Comparison of ENCODE assay signal across 8 cellular contexts in the genomic region with DNA sequence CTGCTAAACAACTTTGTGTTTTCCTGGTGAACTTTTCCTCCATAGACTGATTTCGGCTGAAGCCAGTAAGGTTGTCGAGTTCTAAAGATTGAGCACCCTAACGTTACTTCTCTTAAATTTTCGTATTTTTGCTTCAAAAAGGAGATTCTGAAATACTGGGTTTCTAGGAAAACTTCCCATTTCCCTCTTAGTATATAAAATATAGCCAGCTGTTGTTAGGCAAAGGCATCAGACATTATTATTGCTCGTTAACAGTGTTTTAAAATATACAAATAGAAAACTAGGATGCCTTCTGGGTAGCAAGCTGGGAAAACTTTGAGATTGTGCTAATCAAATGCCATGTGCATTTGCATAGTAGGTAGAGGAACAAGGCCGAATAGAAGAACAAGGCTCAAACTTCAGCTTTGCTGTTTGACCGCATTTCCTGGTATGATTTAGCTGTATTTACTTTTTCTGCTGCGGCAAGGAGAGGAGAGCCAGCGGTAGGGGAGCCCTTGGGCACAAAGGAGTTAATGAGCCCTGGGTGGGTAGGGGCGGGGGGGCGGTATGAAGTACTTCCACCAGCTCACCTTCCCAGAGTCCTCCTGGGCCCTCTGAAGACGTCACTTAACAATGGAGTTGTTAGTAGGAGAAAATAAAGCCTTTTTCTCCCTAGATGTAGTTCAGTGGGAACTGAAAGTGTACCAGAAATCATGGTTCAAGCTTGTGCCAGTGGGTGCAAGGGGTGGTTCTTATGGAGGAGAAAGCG.
DNase-seq lines count a peak whose midpoint lies in the region; ATAC-seq and TF ChIP-seq lines count a peak whose summit lies in the region.

No MANE protein-coding gene starts in this region.

- peaks cover 3% of the 10 kb centered on the region; the same call in 1 of the 2 replicates for H3K36me3 ChIP-seq in Caco-2 (ENCODE audit: control insufficient read depth, insufficient read depth, low read length)

- POLR2A ChIA-PET in Caco-2 (lab: Charles Lee): no interaction called here

- H3K27me3 Mint-ChIP-seq in Caco-2 (ENCODE audit: insufficient read depth, unreplicated experiment) (no peaks in the 10 kb centered on the region), nephron progenitor cell (ENCODE audit: low read depth, poor library complexity) (no peaks in the 10 kb centered on the region)

- no peaks in the 10 kb centered on the region; the same call in 1 of the 2 replicates for H3K27me3 ChIP-seq in Caco-2 (replicated peaks; ENCODE audit: control insufficient read depth, insufficient read depth, low read length)

- ATAC-seq in GM21447 (IDR thresholded peaks at IDR 0.05; ENCODE audit: unreplicated experiment): peak; percentile 80
- peak; percentile 74 for ATAC-seq in activated naive CD4-positive, alpha-beta T cell treated with anti-CD3 and anti-CD28 coated beads, Interleukin-2, amount 50 U/mL, for 72 hours

- intact Hi-C loops in Caco-2 (cut with micrococcal nuclease; ENCODE audit: unreplicated experiment): loop anchor here (10.0 kb wide), 1 partner anchor 273 kb away; no protein-coding TSS in a partner anchor

- H3K4me3 ChIP-seq in Caco-2 (ENCODE audit: low read depth, low read length): no peak overlapping the region

- no peak for TF ChIP-seq CTCF in Caco-2 (IDR thresholded peaks at IDR 0.05; ENCODE audit: insufficient read depth in 1 of 2, low read depth in 1 of 2, low read length in 1 of 2, severe bottlenecking in 1 of 2, unreplicated experiment in 1 of 2)
- no peak for TF ChIP-seq CTCF in nephron progenitor cell (IDR thresholded peaks at IDR 0.05)

- CTCF ChIA-PET in Caco-2 (lab: Charles Lee): interaction anchor here (3.1 kb wide), 1 partner anchor 165 kb away, joined by 12 read pairs; no protein-coding TSS in a partner anchor

- peaks cover 49% of the 10 kb centered on the region for H3K36me3 Mint-ChIP-seq in Caco-2 (ENCODE audit: insufficient read depth, unreplicated experiment)
- peaks cover 0 to 12% of the 10 kb centered on the region in 2 donors for H3K36me3 Mint-ChIP-seq in activated naive CD4-positive, alpha-beta T cell treated with anti-CD3 and anti-CD28 coated beads, Interleukin-2, amount 50 U/mL, for 72 hours
- peaks cover 37% of the 10 kb centered on the region for H3K36me3 Mint-ChIP-seq in nephron progenitor cell (ENCODE audit: low read depth)

- H3K9me3 ChIP-seq in Caco-2: no peaks in the 10 kb centered on the region

- H3K4me1 ChIP-seq in Caco-2: peaks cover 30% of the 10 kb centered on the region

- no TSS peak for BruUV-seq in Caco-2 (replicated peaks; lab: Mats Ljungman, UMichigan)

- DNase-seq in Caco-2 (no peak), NCI-H2081 (lab: John Stamatoyannopoulos, UW) (peak; percentile 76 to 84), nephron progenitor cell (peak; percentile 43), OCI-M1 (lab: John Stamatoyannopoulos, UW) (no peak), foreskin melanocyte (no peak)
- DNase-seq in activated naive CD4-positive, alpha-beta T cell treated with anti-CD3 and anti-CD28 coated beads, Interleukin-2, amount 50 U/mL, for 72 hours (ENCODE audit: low spot score in 2 of 2): peak in 1 of 2 donors; percentile 13
- DNase-seq in effector CD8-positive, alpha-beta T cell (lab: John Stamatoyannopoulos, UW): no peak

- H3K27ac Mint-ChIP-seq in Caco-2 (ENCODE audit: unreplicated experiment): peak overlapping the region; percentile 93
- H3K27ac Mint-ChIP-seq in activated naive CD4-positive, alpha-beta T cell treated with anti-CD3 and anti-CD28 coated beads, Interleukin-2, amount 50 U/mL, for 72 hours: peak overlapping the region; percentile 50 to 70
- H3K27ac Mint-ChIP-seq in nephron progenitor cell: peak overlapping the region; percentile 100

- peaks cover 32% of the 10 kb centered on the region for H3K4me1 Mint-ChIP-seq in Caco-2 (ENCODE audit: low read depth, unreplicated experiment)
- peaks cover 81% of the 10 kb centered on the region for H3K4me1 Mint-ChIP-seq in nephron progenitor cell

- H3K9me3 Mint-ChIP-seq in Caco-2 (ENCODE audit: unreplicated experiment): no peaks in the 10 kb centered on the region
- H3K9me3 Mint-ChIP-seq in activated naive CD4-positive, alpha-beta T cell treated with anti-CD3 and anti-CD28 coated beads, Interleukin-2, amount 50 U/mL, for 72 hours: no peaks in the 10 kb centered on the region
- no peaks in the 10 kb centered on the region for H3K9me3 Mint-ChIP-seq in nephron progenitor cell

- H3K4me3 Mint-ChIP-seq in Caco-2 (ENCODE audit: unreplicated experiment) (no peak overlapping the region), nephron progenitor cell (peak overlapping the region; percentile 69)

Comparison
In these comparisons a context has a peak if more than half of its experiments do, and no peak if none do; other contexts are left out.
1. DNase-seq: peak in NCI-H2081 (2 of 2) and nephron progenitor cell (single experiment); none in Caco-2 (0 of 2), effector CD8-positive, alpha-beta T cell (single experiment), OCI-M1 (single experiment) and foreskin melanocyte (single experiment).
2. Peak in every context shown above with its lines, with median percentiles within 50 percentile points of each other: H3K27ac Mint-ChIP-seq.